In genomic region chr17:9445424-9445823, GRCh38 we compare ENCODE assay signal across 10 cellular contexts.
"Had no signal": no experiment of that assay in that cellular context is flagged by ENCODE, and none has a peak within 500 bp of the region (broad histone marks: within the 10 kb centered on the region; RNA-seq: fewer than 3 reads in every experiment).

No MANE protein-coding gene starts in this region.

- H2AFZ ChIP-seq: GM23248, GM23338 had no signal

- H3K4me1 ChIP-seq: HAP-1 had no signal

- H3K4me3 Mint-ChIP-seq: GM23338, H9, HFFc6 had no signal

- DNase-seq: GM23248, GOT3, H9, HCEC 1CT, HFFc6 had no signal

- H3K36me3 ChIP-seq: HAP-1 had no signal

- ATAC-seq: GM23338, HCT116 had no signal

- H3K9ac ChIP-seq: GM23248 had no signal

- H3K27ac Mint-ChIP-seq: GM23338, H9, HFFc6 had no signal

- H3K4me3 ChIP-seq: GM23248, GM23338, HAP-1 had no signal

- H3K4me2 ChIP-seq: GM23338 had no signal

- H3K27ac ChIP-seq: GM23248 had no signal

- FAIRE-seq: H1, H54 had no signal

- H3K9me3 ChIP-seq: HAP-1 had no signal

- H3K9me3 Mint-ChIP-seq: H9, HFFc6 had no signal
